In the genomic region with DNA sequence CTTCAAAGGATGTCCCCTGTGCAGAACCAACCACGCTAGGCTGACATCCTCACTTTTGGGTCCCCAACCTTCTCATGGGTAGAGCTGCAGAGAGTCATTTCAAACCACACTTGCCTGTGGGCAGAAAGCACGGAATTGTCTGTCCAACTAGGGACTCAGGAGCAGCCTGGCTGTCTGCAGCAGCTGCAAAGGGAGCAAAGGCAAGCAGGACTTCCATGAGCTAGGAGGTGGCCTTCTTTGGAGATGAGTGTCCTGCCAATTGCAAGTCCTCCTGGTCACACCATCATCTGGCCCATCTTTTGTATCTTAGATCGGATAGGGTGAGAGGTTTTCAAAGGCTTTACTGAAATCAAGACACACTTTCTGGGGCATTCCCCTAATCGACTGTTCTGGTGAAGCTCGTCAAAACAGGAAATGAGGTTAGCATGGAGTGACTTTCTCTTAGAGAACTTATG, we compare ENCODE assay signal across 8 cellular contexts.
DNase-seq lines count a peak whose midpoint lies in the region; ATAC-seq and TF ChIP-seq lines count a peak whose summit lies in the region.
"Not testable (repeated sequence)": the region's sequence is repeated elsewhere in the genome, so short reads cannot be mapped to it uniquely, and the experiment has no call there.

No MANE protein-coding gene starts in this region.

- 10 to 37% (median 33%) methylated on average over 2 to 4 of the region's 5 CpGs; no CpG with 5 or more reads in 1 of the 5 donors for WGBS in spleen, 5 donors

- peak overlapping the region; percentile 42 to 83 (median 76) for H3K27ac Mint-ChIP-seq in CD4-positive, CD25-positive, alpha-beta regulatory T cell
- peak overlapping the region; percentile 85 for H3K27ac Mint-ChIP-seq in activated CD8-positive, alpha-beta T cell treated with anti-CD3 and anti-CD28 coated beads for 36 hours
- peak overlapping the region in 4 of 6 donors; percentile 62 to 87 (median 82) for H3K27ac Mint-ChIP-seq in immature natural killer cell

- H3K4me3 ChIP-seq in CD4-positive, CD25-positive, alpha-beta regulatory T cell (ENCODE audit: low read depth, low read length), result not testable (repeated sequence)
- H3K4me3 ChIP-seq in OCI-LY3 (ENCODE audit: low read length) (peak overlapping the region; percentile 33; the same call in 1 of the 2 replicates), spleen (peak overlapping the region in 1 of 8 donors; percentile 19)

- H4K20me1 ChIP-seq in OCI-LY3 (ENCODE audit: insufficient read depth, low read length), result not testable (repeated sequence)

- H2AFZ ChIP-seq in OCI-LY3 (ENCODE audit: low read depth, low read length), result not testable (repeated sequence)

- DNase-seq in CD4-positive, CD25-positive, alpha-beta regulatory T cell, result peak in 2 of 3 donors; percentile 48 to 67
- DNase-seq in activated CD8-positive, alpha-beta T cell treated with anti-CD3 and anti-CD28 coated beads for 36 hours, result peak; percentile 35
- DNase-seq in activated naive CD4-positive, alpha-beta T cell treated with anti-CD3 and anti-CD28 coated beads, Interleukin-2, amount 50 U/mL, for 16 hours, result peak; percentile 40
- DNase-seq in immature natural killer cell, result peak in 2 of 3 donors; percentile 31 to 57
- not testable (repeated sequence) for DNase-seq in spleen

- H3K79me2 ChIP-seq in OCI-LY3 (ENCODE audit: low read length), result not testable (repeated sequence)

- H3K9me3 Mint-ChIP-seq in CD4-positive, CD25-positive, alpha-beta regulatory T cell; activated CD8-positive, alpha-beta T cell treated with anti-CD3 and anti-CD28 coated beads for 36 hours; immature natural killer cell: not testable (repeated sequence)

- CTCF ChIA-PET in activated CD8-positive, alpha-beta T cell treated with anti-CD3 and anti-CD28 coated beads for 36 hours (lab: Charles Lee), result not testable (repeated sequence)

- intact Hi-C loops in activated CD8-positive, alpha-beta T cell treated with anti-CD3 and anti-CD28 coated beads for 36 hours (cut with micrococcal nuclease); spleen (cut with DNase I; ENCODE audit: low total_unique reads): not testable (repeated sequence)

- H3K27me3 Mint-ChIP-seq in CD4-positive, CD25-positive, alpha-beta regulatory T cell; activated CD8-positive, alpha-beta T cell treated with anti-CD3 and anti-CD28 coated beads for 36 hours; immature natural killer cell (ENCODE audit: low read depth in 3 of 3): not testable (repeated sequence)

- ATAC-seq in CD4-positive, CD25-positive, alpha-beta regulatory T cell (ENCODE audit: low read depth in 2 of 2), result peak; percentile 54 to 63
- ATAC-seq in GM18867 (IDR thresholded peaks at IDR 0.05; ENCODE audit: unreplicated experiment) (peak; percentile 44), HG02678 (IDR thresholded peaks at IDR 0.05; ENCODE audit: unreplicated experiment) (peak; percentile 57)
- ATAC-seq in activated CD8-positive, alpha-beta T cell treated with anti-CD3 and anti-CD28 coated beads for 36 hours, result peak; percentile 64

- H3K36me3 ChIP-seq in CD4-positive, CD25-positive, alpha-beta regulatory T cell (ENCODE audit: control insufficient read depth, insufficient read depth, low read length); OCI-LY3 (replicated peaks; ENCODE audit: low read depth, low read length); spleen: not testable (repeated sequence)

- not testable (repeated sequence) for H3K27me3 ChIP-seq in CD4-positive, CD25-positive, alpha-beta regulatory T cell (ENCODE audit: control insufficient read depth, insufficient read depth, low read length); OCI-LY3 (ENCODE audit: low read depth, low read length); spleen (replicated peaks in 1 of 7)

- TF ChIP-seq POLR2A in spleen (IDR thresholded peaks at IDR 0.05), result not testable (repeated sequence)

- H3K9me3 ChIP-seq in CD4-positive, CD25-positive, alpha-beta regulatory T cell (ENCODE audit: control insufficient read depth in 2 of 2, low read length in 2 of 2); OCI-LY3 (ENCODE audit: insufficient read depth, low read length); spleen: not testable (repeated sequence)

- H3K27ac ChIP-seq in CD4-positive, CD25-positive, alpha-beta regulatory T cell (ENCODE audit: insufficient read depth, low read length, poor library complexity, severe bottlenecking), result peak overlapping the region; percentile 76
- H3K27ac ChIP-seq in OCI-LY3 (ENCODE audit: low read length), result peak overlapping the region; percentile 86
- H3K27ac ChIP-seq in spleen, result peak overlapping the region in 5 of 8 donors; percentile 43 to 92 (median 71)

- H3K4me3 Mint-ChIP-seq in CD4-positive, CD25-positive, alpha-beta regulatory T cell; activated CD8-positive, alpha-beta T cell treated with anti-CD3 and anti-CD28 coated beads for 36 hours; immature natural killer cell: not testable (repeated sequence)

- not testable (repeated sequence) for H3K36me3 Mint-ChIP-seq in CD4-positive, CD25-positive, alpha-beta regulatory T cell; immature natural killer cell
- peaks cover 16% of the 10 kb centered on the region for H3K36me3 Mint-ChIP-seq in activated CD8-positive, alpha-beta T cell treated with anti-CD3 and anti-CD28 coated beads for 36 hours (ENCODE audit: low read depth)

- H3K4me2 ChIP-seq in OCI-LY3 (ENCODE audit: low read length), result peak overlapping the region; percentile 58

- peaks cover 0 to 22% (median 4%) of the 10 kb centered on the region in 4 donors for H3K4me1 Mint-ChIP-seq in CD4-positive, CD25-positive, alpha-beta regulatory T cell
- H3K4me1 Mint-ChIP-seq in activated CD8-positive, alpha-beta T cell treated with anti-CD3 and anti-CD28 coated beads for 36 hours (ENCODE audit: low read depth), result peaks cover 24% of the 10 kb centered on the region
- not testable (repeated sequence) for H3K4me1 Mint-ChIP-seq in immature natural killer cell

- peak overlapping the region; percentile 68; the same call in 1 of the 2 replicates for H3K9ac ChIP-seq in OCI-LY3 (ENCODE audit: low read length)

- POLR2A ChIA-PET in activated CD8-positive, alpha-beta T cell treated with anti-CD3 and anti-CD28 coated beads for 36 hours (lab: Charles Lee), result not testable (repeated sequence)

- TF ChIP-seq CTCF in OCI-LY3 (IDR thresholded peaks at IDR 0.05; ENCODE audit: low read depth, low read length); activated CD8-positive, alpha-beta T cell treated with anti-CD3 and anti-CD28 coated beads for 36 hours (IDR thresholded peaks at IDR 0.05); spleen (IDR thresholded peaks at IDR 0.05 in 8 of 11, conservative IDR thresholded peaks at IDR 0.05 in 3 of 11): not testable (repeated sequence)

- not testable (repeated sequence) for H3K4me1 ChIP-seq in CD4-positive, CD25-positive, alpha-beta regulatory T cell (ENCODE audit: control insufficient read depth, insufficient read depth, low read length, poor library complexity, severe bottlenecking)
- peaks cover 46% of the 10 kb centered on the region for H3K4me1 ChIP-seq in OCI-LY3 (ENCODE audit: low read length)
- H3K4me1 ChIP-seq in spleen, result peaks cover 0 to 11% (median 0%) of the 10 kb centered on the region in 6 donors
